ENCODE assay signal across 16 cellular contexts in the genomic region with DNA sequence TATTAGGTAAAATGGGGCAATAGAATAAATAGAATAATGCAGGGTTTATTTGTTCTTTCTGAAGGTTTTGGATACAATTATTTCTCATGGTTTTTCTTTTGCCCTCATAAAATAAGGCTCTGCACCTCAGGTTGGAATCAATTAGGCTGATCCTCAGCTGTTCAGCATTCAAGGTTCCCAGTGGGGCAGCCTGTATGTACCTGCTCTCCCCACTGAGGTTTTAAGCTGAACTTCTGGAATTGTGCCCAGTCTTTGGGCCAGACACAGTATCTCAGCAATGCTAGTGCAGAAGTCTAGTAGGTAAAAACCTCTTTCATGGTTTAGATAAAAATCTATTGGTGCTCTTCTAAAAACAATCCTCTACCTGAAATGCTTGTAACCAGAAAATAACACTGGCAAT.
DNase-seq lines count a peak whose midpoint lies in the region; ATAC-seq and TF ChIP-seq lines count a peak whose summit lies in the region.
"Had no signal": no experiment of that assay in that cellular context is flagged by ENCODE, and none has a peak within 500 bp of the region (broad histone marks: within the 10 kb centered on the region; RNA-seq: fewer than 3 reads in every experiment).

No MANE protein-coding gene starts in this region.

- H3K36me3 Mint-ChIP-seq in osteocyte (ENCODE audit: unreplicated experiment): peaks cover 4% of the 10 kb centered on the region
- H3K36me3 Mint-ChIP-seq in T-cell: no peaks in the 10 kb centered on the region
- no peaks in the 10 kb centered on the region for H3K36me3 Mint-ChIP-seq in activated naive CD4-positive, alpha-beta T cell treated with anti-CD3 and anti-CD28 coated beads, Interleukin-2, amount 10 ng/mL, durations not matched to agents 7 days and 5 days
- H3K36me3 Mint-ChIP-seq: CD8-positive, alpha-beta memory T cell had no signal

- H3K36me3 ChIP-seq in OCI-LY7 (ENCODE audit: insufficient read depth, low read length): no peaks in the 10 kb centered on the region
- H3K36me3 ChIP-seq: BLaER1 had no signal

- H2AFZ ChIP-seq in OCI-LY7 (ENCODE audit: low read length): no peak overlapping the region

- intact Hi-C loops in OCI-LY7 (cut with micrococcal nuclease; ENCODE audit: unreplicated experiment): no loop called here

- no peak overlapping the region for H3K4me3 ChIP-seq in OCI-LY7 (ENCODE audit: low read depth, low read length, poor library complexity, severe bottlenecking)
- H3K4me3 ChIP-seq: BLaER1, SK-N-MC had no signal

- H3K27ac Mint-ChIP-seq in osteocyte (ENCODE audit: unreplicated experiment) (peak overlapping the region; percentile 33), T-cell (no peak overlapping the region)
- H3K27ac Mint-ChIP-seq in activated naive CD4-positive, alpha-beta T cell treated with anti-CD3 and anti-CD28 coated beads, Interleukin-2, amount 10 ng/mL, durations not matched to agents 7 days and 5 days: no peak overlapping the region
- H3K27ac Mint-ChIP-seq: CD8-positive, alpha-beta memory T cell had no signal

- no peaks in the 10 kb centered on the region for H3K27me3 Mint-ChIP-seq in osteocyte (ENCODE audit: unreplicated experiment)
- no peaks in the 10 kb centered on the region for H3K27me3 Mint-ChIP-seq in T-cell
- no peaks in the 10 kb centered on the region for H3K27me3 Mint-ChIP-seq in activated naive CD4-positive, alpha-beta T cell treated with anti-CD3 and anti-CD28 coated beads, Interleukin-2, amount 10 ng/mL, durations not matched to agents 7 days and 5 days
- H3K27me3 Mint-ChIP-seq: CD8-positive, alpha-beta memory T cell had no signal

- no peak overlapping the region for H3K4me3 Mint-ChIP-seq in osteocyte (ENCODE audit: unreplicated experiment)
- no peak overlapping the region for H3K4me3 Mint-ChIP-seq in T-cell
- no peak overlapping the region for H3K4me3 Mint-ChIP-seq in activated naive CD4-positive, alpha-beta T cell treated with anti-CD3 and anti-CD28 coated beads, Interleukin-2, amount 10 ng/mL, durations not matched to agents 7 days and 5 days
- H3K4me3 Mint-ChIP-seq: CD8-positive, alpha-beta memory T cell had no signal

- peak; percentile 19 for DNase-seq in DMS 273 (lab: John Stamatoyannopoulos, UW; ENCODE audit: unreplicated experiment)
- DNase-seq in DMS 273 treated with DMSO at 0.1 percent for 48 hours (lab: John Stamatoyannopoulos, UW): no peak
- peak; percentile 45 for DNase-seq in NCI-H345 (lab: John Stamatoyannopoulos, UW)
- peak; percentile 1 to 38 for DNase-seq in cerebellar nuclear complex (lab: John Stamatoyannopoulos, UW)
- no peak for DNase-seq in osteocyte (ENCODE audit: extremely low spot score, unreplicated experiment)
- no peak for DNase-seq in OCI-LY7 (ENCODE audit: low spot score)
- DNase-seq in T-cell: no peak
- no peak for DNase-seq in activated naive CD4-positive, alpha-beta T cell treated with anti-CD3 and anti-CD28 coated beads, Interleukin-2, amount 10 ng/mL, durations not matched to agents 7 days and 5 days
- DNase-seq: CD8-positive, alpha-beta memory T cell; HCEC 1CT; IMR-90; NCI-H1436; NCI-H2081 treated with DMSO at 0.1 percent for 48 hours had no signal

- no peaks in the 10 kb centered on the region for H4K20me1 ChIP-seq in OCI-LY7 (ENCODE audit: insufficient read depth, low read length)
- H4K20me1 ChIP-seq: BLaER1 had no signal

- no peak overlapping the region for H3K27ac ChIP-seq in OCI-LY7 (ENCODE audit: low read depth, low read length, poor library complexity, severe bottlenecking)
- H3K27ac ChIP-seq: 22Rv1, BLaER1, SK-N-MC had no signal

- no peaks in the 10 kb centered on the region for H3K4me1 ChIP-seq in OCI-LY7 (ENCODE audit: insufficient read depth, low read length, poor library complexity, severe bottlenecking)

- TF ChIP-seq CTCF in osteocyte (IDR thresholded peaks at IDR 0.05) (no peak), OCI-LY7 (conservative IDR thresholded peaks at IDR 0.05; ENCODE audit: low read length) (no peak)

- no peak overlapping the region for H3K4me2 ChIP-seq in OCI-LY7 (ENCODE audit: low read length)
- H3K4me2 ChIP-seq: BLaER1 had no signal

- no peak for ATAC-seq in T-cell (replicated peaks in 1 of 4)

- H3K79me2 ChIP-seq in OCI-LY7 (ENCODE audit: insufficient read depth, low read depth, low read length): no peaks in the 10 kb centered on the region

- POLR2A ChIA-PET in OCI-LY7 (lab: Charles Lee): no interaction called here
- POLR2A ChIA-PET in T-cell (lab: Charles Lee): no interaction called here

- CTCF ChIA-PET in OCI-LY7 (lab: Charles Lee; ENCODE audit: unreplicated experiment) (interaction anchor here (0.5 kb wide), 1 partner anchor 12 kb away, joined by 3 read pairs; no protein-coding TSS in a partner anchor), T-cell (lab: Charles Lee) (no interaction called here)
- CTCF ChIA-PET in activated naive CD4-positive, alpha-beta T cell treated with anti-CD3 and anti-CD28 coated beads, Interleukin-2, amount 10 ng/mL, durations not matched to agents 7 days and 5 days (lab: Charles Lee): no interaction called here

- H3K9me3 Mint-ChIP-seq in osteocyte (ENCODE audit: unreplicated experiment) (peaks cover under 1% of the 10 kb centered on the region), T-cell (peaks cover 0 to 4% (median 2%) of the 10 kb centered on the region in 3 donors)
- H3K9me3 Mint-ChIP-seq in activated naive CD4-positive, alpha-beta T cell treated with anti-CD3 and anti-CD28 coated beads, Interleukin-2, amount 10 ng/mL, durations not matched to agents 7 days and 5 days: no peaks in the 10 kb centered on the region

- H3K9me3 ChIP-seq in OCI-LY7 (ENCODE audit: low read length): no peaks in the 10 kb centered on the region
- H3K9me3 ChIP-seq: BLaER1 had no signal

- H3K4me1 Mint-ChIP-seq in osteocyte (ENCODE audit: unreplicated experiment) (peaks cover 75% of the 10 kb centered on the region), T-cell (no peaks in the 10 kb centered on the region)
- H3K4me1 Mint-ChIP-seq in activated naive CD4-positive, alpha-beta T cell treated with anti-CD3 and anti-CD28 coated beads, Interleukin-2, amount 10 ng/mL, durations not matched to agents 7 days and 5 days: no peaks in the 10 kb centered on the region
- H3K4me1 Mint-ChIP-seq: CD8-positive, alpha-beta memory T cell had no signal

- H3K9me2 ChIP-seq in OCI-LY7 (ENCODE audit: insufficient read depth, low read length): no peaks in the 10 kb centered on the region

- no TSS peak for BruUV-seq in OCI-LY7 (replicated peaks; lab: Mats Ljungman, UMichigan)

Comparison
In these comparisons a context has a peak if more than half of its experiments do, and no peak if none do; other contexts are left out.
1. DNase-seq: peak in DMS 273 (single experiment), NCI-H345 (single experiment) and cerebellar nuclear complex (2 of 2); none in DMS 273 treated with DMSO at 0.1 percent for 48 hours (single experiment), osteocyte (single experiment), OCI-LY7 (single experiment), T-cell (0 of 34) and activated naive CD4-positive, alpha-beta T cell treated with anti-CD3 and anti-CD28 coated beads, Interleukin-2, amount 10 ng/mL, durations not matched to agents 7 days and 5 days (single experiment).